ENCODE assay signal across 11 cellular contexts in the genomic region with DNA sequence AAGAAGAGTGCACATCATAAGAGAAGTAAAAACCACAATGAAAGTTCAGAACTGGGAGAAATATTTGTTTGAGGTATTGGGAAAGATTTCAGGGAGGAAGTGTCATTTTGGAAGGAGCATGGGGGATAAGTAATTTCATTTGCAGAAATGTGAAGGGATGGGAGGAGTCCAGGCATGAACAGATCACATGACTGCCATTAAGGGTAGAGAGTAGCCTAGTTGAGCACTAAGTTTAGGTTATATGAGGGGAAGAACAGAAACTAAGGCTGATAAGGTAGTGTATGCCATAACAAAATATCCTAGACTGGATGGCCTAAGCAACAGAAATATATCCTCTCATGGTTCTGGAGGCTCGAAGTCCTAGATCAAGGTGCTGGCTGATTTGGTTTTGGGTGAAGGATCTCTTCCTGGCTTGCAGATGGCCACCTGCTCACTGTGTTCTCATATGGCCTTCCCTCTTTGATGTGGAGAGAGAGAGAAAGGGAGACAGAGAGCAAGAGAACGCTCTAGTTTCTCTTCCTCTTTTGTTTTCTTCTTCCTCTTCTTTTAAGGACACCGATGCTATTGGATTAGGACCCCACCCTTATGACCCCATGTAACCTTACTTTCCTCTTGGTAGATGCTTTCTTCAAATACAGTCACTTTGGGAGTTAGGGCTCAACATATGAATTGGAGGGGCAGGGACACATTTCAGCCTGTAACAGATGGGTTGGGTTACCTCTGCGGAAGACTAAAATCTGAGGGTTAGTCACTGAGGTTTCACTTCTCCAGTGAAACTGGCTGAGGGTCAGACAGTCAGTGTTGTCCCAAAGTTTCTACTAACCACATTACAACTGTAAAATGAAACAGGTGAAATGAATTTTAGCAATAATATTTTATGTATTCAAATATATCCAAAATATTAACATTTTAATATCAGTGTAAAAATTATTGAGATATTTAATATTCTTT.
DNase-seq lines count a peak whose midpoint lies in the region; ATAC-seq and TF ChIP-seq lines count a peak whose summit lies in the region.
"Had no signal": no experiment of that assay in that cellular context is flagged by ENCODE, and none has a peak within 500 bp of the region (broad histone marks: within the 10 kb centered on the region; RNA-seq: fewer than 3 reads in every experiment).

No MANE protein-coding gene starts in this region.

- no peak overlapping the region for H3K9ac ChIP-seq in DND-41 (ENCODE audit: low read depth, low read length)

- no peak for TF ChIP-seq CTCF in DND-41 (IDR thresholded peaks at IDR 0.05; ENCODE audit: borderline replicate concordance, extremely low read depth, low read length, poor library complexity, severe bottlenecking)

- no peak overlapping the region for H3K27ac ChIP-seq in DND-41 (ENCODE audit: low read length)
- H3K27ac ChIP-seq: C4-2B, SK-N-MC had no signal

- ATAC-seq in DND-41 (ENCODE audit: insufficient read depth, low read depth) (peak; percentile 73; the same call in 2 of the 3 replicates), GM19455 (IDR thresholded peaks at IDR 0.05; ENCODE audit: unreplicated experiment) (peak; percentile 88), HG03103 (IDR thresholded peaks at IDR 0.05; ENCODE audit: low read depth, unreplicated experiment) (peak; percentile 74)
- ATAC-seq: HepG2 had no signal

- H3K4me2 ChIP-seq in DND-41 (ENCODE audit: insufficient read depth, low read length): no peak overlapping the region

- no peak overlapping the region for H3K4me3 ChIP-seq in DND-41 (ENCODE audit: low read depth in 1 of 2, low read length in 2 of 2)
- H3K4me3 ChIP-seq: SK-N-MC had no signal

- no peaks in the 10 kb centered on the region for H3K4me1 ChIP-seq in DND-41 (ENCODE audit: insufficient read depth, low read length)

- no peaks in the 10 kb centered on the region for H4K20me1 ChIP-seq in DND-41 (ENCODE audit: insufficient read depth, low read length)

- peaks cover 3% of the 10 kb centered on the region for H3K27me3 ChIP-seq in DND-41 (ENCODE audit: insufficient read depth, low read length, poor library complexity)

- H3K79me2 ChIP-seq in DND-41 (ENCODE audit: insufficient read depth, low read length): no peaks in the 10 kb centered on the region

- H3K9me3 ChIP-seq in DND-41 (ENCODE audit: insufficient read depth, low read length, severe bottlenecking): no peaks in the 10 kb centered on the region

- DNase-seq in DND-41 (peak; percentile 21), SKM-1 treated with dmso at 0.1 percent for 144 hours (lab: John Stamatoyannopoulos, UW; ENCODE audit: unreplicated experiment) (peak; percentile 91), NCI-H524 treated with DMSO at 0.1 percent for 48 hours (lab: John Stamatoyannopoulos, UW) (no peak), SW480 (ENCODE audit: low spot score) (no peak), T-helper 9 cell (no peak), kidney glomerular epithelial cell (lab: John Stamatoyannopoulos, UW) (no peak)

- no peaks in the 10 kb centered on the region for H3K36me3 ChIP-seq in DND-41 (ENCODE audit: insufficient read depth, low read length)

- H2AFZ ChIP-seq in DND-41 (ENCODE audit: low read depth, low read length): no peak overlapping the region

Comparison
In these comparisons a context has a peak if more than half of its experiments do, and no peak if none do; other contexts are left out.
1. DNase-seq: peak in DND-41 (single experiment) and SKM-1 treated with dmso at 0.1 percent for 144 hours (single experiment); none in NCI-H524 treated with DMSO at 0.1 percent for 48 hours (single experiment), SW480 (single experiment), T-helper 9 cell (single experiment) and kidney glomerular epithelial cell (single experiment).
2. Peak in every context shown above with its lines, with median percentiles within 50 percentile points of each other: ATAC-seq.